18 cellular contexts compared by ENCODE assay signal in genomic region chr3:108055931-108056330, GRCh38.
"Had no signal": no experiment of that assay in that cellular context is flagged by ENCODE, and none has a peak within 500 bp of the region (broad histone marks: within the 10 kb centered on the region; RNA-seq: fewer than 3 reads in every experiment).

No MANE protein-coding gene starts in this region.

- H3K9ac ChIP-seq: neural progenitor cell had no signal

- H3K27me3 Mint-ChIP-seq: activated CD4-positive, alpha-beta memory T cell treated with anti-CD3 and anti-CD28 coated beads for 36 hours; brain had no signal

- H3K4me2 ChIP-seq: neural progenitor cell had no signal

- H3K4me3 Mint-ChIP-seq: activated CD4-positive, alpha-beta memory T cell treated with anti-CD3 and anti-CD28 coated beads for 36 hours; activated naive CD4-positive, alpha-beta T cell treated with anti-CD3 and anti-CD28 coated beads for 36 hours; activated T-helper 1 cell treated with anti-CD3 and anti-CD28 coated beads, Interleukin-12 subunit alpha, Interleukin-12 subunit beta, Interleukin-2, Interleukin-4 antibody, amounts not matched to agents 30 ng/mL and 10 ng/mL and 1 ng/mL, durations not matched to agents 14 hours and 24 hours and 36 hours; brain; neural progenitor cell had no signal

- ATAC-seq: mucosa of descending colon, sciatic nerve had no signal

- H3K4me1 ChIP-seq: neural progenitor cell had no signal

- FAIRE-seq: endothelial cell of umbilical vein had no signal

- H3K9me3 Mint-ChIP-seq: activated CD4-positive, alpha-beta memory T cell treated with anti-CD3 and anti-CD28 coated beads for 36 hours; activated naive CD4-positive, alpha-beta T cell treated with anti-CD3 and anti-CD28 coated beads for 36 hours; activated T-helper 1 cell treated with anti-CD3 and anti-CD28 coated beads, Interleukin-12 subunit alpha, Interleukin-12 subunit beta, Interleukin-2, Interleukin-4 antibody, amounts not matched to agents 30 ng/mL and 10 ng/mL and 1 ng/mL, durations not matched to agents 14 hours and 24 hours and 36 hours; brain; neural progenitor cell had no signal

- DNase-seq: activated CD4-positive, alpha-beta memory T cell treated with anti-CD3 and anti-CD28 coated beads for 36 hours; activated CD4-positive, alpha-beta T cell treated with anti-CD3 and anti-CD28 coated beads for 1 hour; activated naive CD4-positive, alpha-beta T cell treated with anti-CD3 and anti-CD28 coated beads for 36 hours; cerebellar nuclear complex; effector CD8-positive, alpha-beta T cell; esophagus squamous epithelium; hypothalamus; left ventricle myocardium inferior; mucosa of descending colon; spleen; T1000; thyroid gland had no signal

- H3K4me1 Mint-ChIP-seq: brain, neural progenitor cell had no signal

- H2AFZ ChIP-seq: neural progenitor cell had no signal

- H3K27me3 ChIP-seq: esophagus squamous epithelium, neural progenitor cell, spleen, thyroid gland had no signal

- H3K9me3 ChIP-seq: esophagus squamous epithelium, left ventricle myocardium inferior, mucosa of descending colon, spleen, thyroid gland had no signal

- H3K27ac ChIP-seq: esophagus squamous epithelium, left ventricle myocardium inferior, neural progenitor cell, SK-N-MC, spleen, thyroid gland had no signal

- H3K36me3 ChIP-seq: neural progenitor cell, thyroid gland had no signal

- H3K4me3 ChIP-seq: esophagus squamous epithelium, left ventricle myocardium inferior, mucosa of descending colon, neural progenitor cell, SK-N-MC, spleen, thyroid gland had no signal

- H3K27ac Mint-ChIP-seq: activated CD4-positive, alpha-beta memory T cell treated with anti-CD3 and anti-CD28 coated beads for 36 hours; activated naive CD4-positive, alpha-beta T cell treated with anti-CD3 and anti-CD28 coated beads for 36 hours; activated T-helper 1 cell treated with anti-CD3 and anti-CD28 coated beads, Interleukin-12 subunit alpha, Interleukin-12 subunit beta, Interleukin-2, Interleukin-4 antibody, amounts not matched to agents 30 ng/mL and 10 ng/mL and 1 ng/mL, durations not matched to agents 14 hours and 24 hours and 36 hours; brain; neural progenitor cell had no signal
